ENCODE assay signal across 1 cellular context in the genomic region with DNA sequence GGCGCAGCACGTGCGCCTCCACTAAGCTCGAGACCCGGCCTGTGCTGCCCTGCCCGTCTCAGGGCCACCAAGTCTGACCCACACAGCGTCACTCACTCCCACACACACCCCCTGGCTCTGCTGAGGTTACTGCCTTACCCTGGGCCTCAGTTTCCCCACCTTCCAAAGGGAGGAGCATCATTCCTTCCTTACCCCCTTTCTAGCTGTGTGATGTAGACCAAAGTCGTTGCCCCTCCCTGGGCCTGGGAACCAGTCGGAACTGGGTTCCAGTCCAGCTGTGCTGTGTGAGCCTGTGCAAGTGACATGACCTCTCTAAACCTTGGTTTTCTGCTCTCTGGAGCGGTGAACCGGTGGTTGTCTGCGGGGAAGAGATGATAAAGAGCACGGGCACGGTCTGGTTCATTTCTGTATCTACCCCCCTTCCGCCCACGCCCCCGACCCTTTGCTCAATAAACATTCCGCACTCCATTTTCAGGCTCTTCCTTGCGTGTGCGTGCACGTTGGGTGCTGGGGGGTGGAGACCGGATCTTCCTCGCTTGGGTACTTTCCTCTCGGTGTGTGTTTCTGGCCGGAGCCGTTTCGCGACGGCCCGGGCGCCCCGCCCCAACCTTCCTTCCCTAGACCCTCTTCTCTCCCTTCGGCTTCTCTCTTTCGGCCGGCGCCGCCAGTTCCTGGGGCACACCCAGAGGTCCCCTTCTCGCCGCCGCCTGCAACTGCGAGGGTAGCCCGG.
TF ChIP-seq lines count a peak whose summit lies in the region.

Gene ZNF581, plus strand, starts transcription at position 647 of the 730 bp plus-strand sequence. CDS start 923 bp downstream, outside the sequence.

TF ChIP-seq in WTC11, 78 proteins besides CTCF, POLR2A, EP300 and RAD21 (continued from another document):
- TF ChIP-seq, protein P1, sequence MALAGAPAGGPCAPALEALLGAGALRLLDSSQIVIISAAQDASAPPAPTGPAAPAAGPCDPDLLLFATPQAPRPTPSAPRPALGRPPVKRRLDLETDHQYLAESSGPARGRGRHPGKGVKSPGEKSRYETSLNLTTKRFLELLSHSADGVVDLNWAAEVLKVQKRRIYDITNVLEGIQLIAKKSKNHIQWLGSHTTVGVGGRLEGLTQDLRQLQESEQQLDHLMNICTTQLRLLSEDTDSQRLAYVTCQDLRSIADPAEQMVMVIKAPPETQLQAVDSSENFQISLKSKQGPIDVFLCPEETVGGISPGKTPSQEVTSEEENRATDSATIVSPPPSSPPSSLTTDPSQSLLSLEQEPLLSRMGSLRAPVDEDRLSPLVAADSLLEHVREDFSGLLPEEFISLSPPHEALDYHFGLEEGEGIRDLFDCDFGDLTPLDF (CRISPR knock-in tag; IDR thresholded peaks at IDR 0.05) = no peak; the same call in 1 of the 2 replicates
- no peak for TF ChIP-seq MXD4 (CRISPR knock-in tag; IDR thresholded peaks at IDR 0.05; ENCODE audit: borderline replicate concordance)
- no peak for TF ChIP-seq CREB1 (CRISPR knock-in tag; IDR thresholded peaks at IDR 0.05)
- TF ChIP-seq ZNF281 (CRISPR knock-in tag; IDR thresholded peaks at IDR 0.05) = no peak
- TF ChIP-seq AFF4 (CRISPR knock-in tag; IDR thresholded peaks at IDR 0.05; ENCODE audit: borderline replicate concordance) = no peak
- TF ChIP-seq RORB (CRISPR knock-in tag; IDR thresholded peaks at IDR 0.05) = no peak
- TF ChIP-seq JAZF1 (CRISPR knock-in tag; IDR thresholded peaks at IDR 0.05) = no peak
